Comparison of ENCODE assay signal across 11 cellular contexts in genomic region chr15:48939686-48940085, GRCh38. TPM values are rescaled to one million over a fixed set of nuclear protein-coding genes. Genes with fewer than 3 reads are reported as not detected.
DNase-seq lines count a peak whose midpoint lies in the region; ATAC-seq, FAIRE-seq and TF ChIP-seq lines count a peak whose summit lies in the region.
"Had no signal": no experiment of that assay in that cellular context is flagged by ENCODE, and none has a peak within 500 bp of the region (broad histone marks: within the 10 kb centered on the region; RNA-seq: fewer than 3 reads in every experiment).

No MANE protein-coding gene starts in this region.

- H3K27ac ChIP-seq in keratinocyte (ENCODE audit: control insufficient read depth, insufficient read depth, low read length) (peak overlapping the region; percentile 3), left lung (no peak overlapping the region)

- H2AFZ ChIP-seq in keratinocyte (ENCODE audit: control insufficient read depth, low read length): no peak overlapping the region

- H3K4me1 ChIP-seq in BE2C (no peaks in the 10 kb centered on the region), keratinocyte (ENCODE audit: control insufficient read depth, extremely low read depth, insufficient read depth, low read length) (peaks cover 10% of the 10 kb centered on the region), left lung (no peaks in the 10 kb centered on the region)

- H3K9me3 ChIP-seq in BE2C (no peaks in the 10 kb centered on the region), keratinocyte (ENCODE audit: control insufficient read depth, low read depth, low read length) (no peaks in the 10 kb centered on the region), left lung (no peaks in the 10 kb centered on the region)

- H3K9ac ChIP-seq in keratinocyte (ENCODE audit: control insufficient read depth, extremely low read depth, insufficient read depth, low read length): no peak overlapping the region

- dilution Hi-C loops in keratinocyte (cut with MboI; ENCODE audit: extremely low pct_ligation_motif_present, low sequenced_read_pairs): no loop called here

- no peaks in the 10 kb centered on the region for H3K9me1 ChIP-seq in keratinocyte (ENCODE audit: control insufficient read depth, extremely low read depth, insufficient read depth, low read length)

- H3K79me2 ChIP-seq in keratinocyte (ENCODE audit: control insufficient read depth, insufficient read depth, low read length): no peaks in the 10 kb centered on the region

- DNase-seq in BE2C (peak; percentile 29), HK-2 (ENCODE audit: unreplicated experiment) (peak; percentile 10), amniotic epithelial cell (ENCODE audit: low read depth) (peak; percentile 97), keratinocyte (ENCODE audit: low read depth, low spot score) (no peak), GOT3 (lab: John Stamatoyannopoulos, UW) (no peak), left lung (no peak)
- no peak for DNase-seq in activated CD8-positive, alpha-beta memory T cell treated with anti-CD3 and anti-CD28 coated beads, Interleukin-2, amount 50 U/mL, for 4 hours
- DNase-seq: NCI-H2081, SIG-M5 had no signal

- ATAC-seq in GM19023 (IDR thresholded peaks at IDR 0.05; ENCODE audit: unreplicated experiment): no peak
- no peak for ATAC-seq in left lung

- peak; percentile 80 for FAIRE-seq in keratinocyte (lab: Jason Lieb, UNC)

- H3K4me3 ChIP-seq in BE2C (ENCODE audit: low read depth, low read length) (no peak overlapping the region), keratinocyte (ENCODE audit: control insufficient read depth in 2 of 3, extremely low read depth in 1 of 3, insufficient read depth in 2 of 3, low read depth in 1 of 3, low read length in 3 of 3) (no peak overlapping the region), left lung (no peak overlapping the region)

- H4K20me1 ChIP-seq in keratinocyte (ENCODE audit: control insufficient read depth, extremely low read depth, insufficient read depth, low read length): no peaks in the 10 kb centered on the region

- intact Hi-C loops in left lung (cut with DNase I): no loop called here

- TF ChIP-seq CTCF in BE2C (IDR thresholded peaks at IDR 0.05; ENCODE audit: low read depth, low read length) (no peak), keratinocyte (optimal IDR thresholded peaks at IDR 0.05 in 1 of 3, IDR thresholded peaks at IDR 0.05 in 1 of 3, conservative IDR thresholded peaks at IDR 0.05 in 1 of 3; ENCODE audit: extremely low read depth in 1 of 3, insufficient read depth in 2 of 3, low read length in 3 of 3) (no peak), left lung (IDR thresholded peaks at IDR 0.05) (no peak)

- no peaks in the 10 kb centered on the region for H3K27me3 ChIP-seq in BE2C
- H3K27me3 ChIP-seq in keratinocyte (ENCODE audit: control insufficient read depth, extremely low read depth, insufficient read depth, low read length): no peaks in the 10 kb centered on the region
- H3K27me3 ChIP-seq in left lung: no peaks in the 10 kb centered on the region

- H3K4me2 ChIP-seq in keratinocyte (ENCODE audit: control insufficient read depth, extremely low read depth, insufficient read depth, low read depth, low read length): no peak overlapping the region

- H3K36me3 ChIP-seq in BE2C (no peaks in the 10 kb centered on the region), keratinocyte (ENCODE audit: control insufficient read depth in 2 of 2, extremely low read depth in 1 of 2, insufficient read depth in 2 of 2, low read length in 2 of 2) (no peaks in the 10 kb centered on the region), left lung (no peaks in the 10 kb centered on the region)

RNA-seq across cellular contexts. Expression of gene SHC4, which starts 24.0 kb away (rescaled TPM):
- 0.82 TPM for polyA plus RNA-seq in BE2C (2012; ENCODE audit: insufficient read depth, insufficient read length, low read depth)
- 0.61 to 0.94 TPM (median 0.87 TPM) in 3 replicates for polyA plus RNA-seq in keratinocyte
- not detected for polyA plus RNA-seq in keratinocyte (2011; ENCODE audit: low read depth)
- 0.79 and 0.86 TPM in 2 replicates for polyA plus RNA-seq in keratinocyte (2011; cell fraction: cytosol; rRNA removed)
- 1.7 and 1.8 TPM in 2 replicates for polyA plus RNA-seq in keratinocyte (2011; cell fraction: nucleus; rRNA removed)
- 1.0 TPM in 1 of 2 replicates, not detected in the other for polyA plus RNA-seq in keratinocyte (2012; ENCODE audit: low replicate concordance)
- polyA minus RNA-seq in keratinocyte: 0.66 to 2.1 TPM (median 0.69 TPM) in 3 replicates
- 1.2 TPM for polyA minus RNA-seq in keratinocyte (2011; cell fraction: cytosol; rRNA and poly(A)+ RNA removed)
- 1.2 and 2.0 TPM in 2 replicates for polyA minus RNA-seq in keratinocyte (2011; cell fraction: nucleus; rRNA and poly(A)+ RNA removed)
- total RNA-seq in left lung: under 1 TPM; 0.44 to 0.47 TPM
- total RNA-seq: G401 had no signal

Comparison
In these comparisons a context has a peak if more than half of its experiments do, and no peak if none do; other contexts are left out.
1. DNase-seq: peak in BE2C (single experiment), HK-2 (single experiment) and amniotic epithelial cell (single experiment); none in keratinocyte (single experiment), GOT3 (single experiment), activated CD8-positive, alpha-beta memory T cell treated with anti-CD3 and anti-CD28 coated beads, Interleukin-2, amount 50 U/mL, for 4 hours (single experiment) and left lung (0 of 2).